ENCODE assay signal across 1 cellular context in genomic region chr6:52420668-52421358, GRCh38.
A peak's percentile ranks its signal among the peaks of the same experiment; 100 is the strongest.
TF ChIP-seq lines count a peak whose summit lies in the region.

No MANE protein-coding gene starts in this region.

TF ChIP-seq in HEK293, 187 proteins besides CTCF, POLR2A, EP300 and RAD21 (continued from another document):
- TF ChIP-seq, protein P1, sequence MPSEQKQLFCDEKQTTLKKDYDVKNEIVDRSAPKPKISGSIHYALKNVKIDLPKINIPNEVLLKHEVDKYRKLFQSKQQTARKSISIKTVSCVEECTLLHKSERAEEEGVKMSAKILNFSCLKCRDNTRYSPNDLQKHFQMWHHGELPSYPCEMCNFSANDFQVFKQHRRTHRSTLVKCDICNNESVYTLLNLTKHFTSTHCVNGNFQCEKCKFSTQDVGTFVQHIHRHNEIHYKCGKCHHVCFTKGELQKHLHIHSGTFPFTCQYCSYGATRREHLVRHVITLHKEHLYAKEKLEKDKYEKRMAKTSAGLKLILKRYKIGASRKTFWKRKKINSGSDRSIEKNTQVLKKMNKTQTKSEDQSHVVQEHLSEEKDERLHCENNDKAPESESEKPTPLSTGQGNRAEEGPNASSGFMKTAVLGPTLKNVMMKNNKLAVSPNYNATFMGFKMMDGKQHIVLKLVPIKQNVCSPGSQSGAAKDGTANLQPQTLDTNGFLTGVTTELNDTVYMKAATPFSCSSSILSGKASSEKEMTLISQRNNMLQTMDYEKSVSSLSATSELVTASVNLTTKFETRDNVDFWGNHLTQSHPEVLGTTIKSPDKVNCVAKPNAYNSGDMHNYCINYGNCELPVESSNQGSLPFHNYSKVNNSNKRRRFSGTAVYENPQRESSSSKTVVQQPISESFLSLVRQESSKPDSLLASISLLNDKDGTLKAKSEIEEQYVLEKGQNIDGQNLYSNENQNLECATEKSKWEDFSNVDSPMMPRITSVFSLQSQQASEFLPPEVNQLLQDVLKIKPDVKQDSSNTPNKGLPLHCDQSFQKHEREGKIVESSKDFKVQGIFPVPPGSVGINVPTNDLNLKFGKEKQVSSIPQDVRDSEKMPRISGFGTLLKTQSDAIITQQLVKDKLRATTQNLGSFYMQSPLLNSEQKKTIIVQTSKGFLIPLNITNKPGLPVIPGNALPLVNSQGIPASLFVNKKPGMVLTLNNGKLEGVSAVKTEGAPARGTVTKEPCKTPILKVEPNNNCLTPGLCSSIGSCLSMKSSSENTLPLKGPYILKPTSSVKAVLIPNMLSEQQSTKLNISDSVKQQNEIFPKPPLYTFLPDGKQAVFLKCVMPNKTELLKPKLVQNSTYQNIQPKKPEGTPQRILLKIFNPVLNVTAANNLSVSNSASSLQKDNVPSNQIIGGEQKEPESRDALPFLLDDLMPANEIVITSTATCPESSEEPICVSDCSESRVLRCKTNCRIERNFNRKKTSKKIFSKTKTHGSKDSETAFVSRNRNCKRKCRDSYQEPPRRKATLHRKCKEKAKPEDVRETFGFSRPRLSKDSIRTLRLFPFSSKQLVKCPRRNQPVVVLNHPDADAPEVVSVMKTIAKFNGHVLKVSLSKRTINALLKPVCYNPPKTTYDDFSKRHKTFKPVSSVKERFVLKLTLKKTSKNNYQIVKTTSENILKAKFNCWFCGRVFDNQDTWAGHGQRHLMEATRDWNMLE (tag by site-specific recombination; conservative IDR thresholded peaks at IDR 0.05; ENCODE audit: low read depth) = peak; percentile 95
- TF ChIP-seq ZSCAN23 (tag by site-specific recombination; IDR thresholded peaks at IDR 0.05) (no peak; the same call in 1 of the 2 replicates), ZBTB21 (tag by site-specific recombination; IDR thresholded peaks at IDR 0.05) (peak; percentile 53; the same call in 1 of the 2 replicates), ZNF214 (tag by site-specific recombination; IDR thresholded peaks at IDR 0.05; ENCODE audit: borderline replicate concordance) (no peak), ZNF571 (tag by site-specific recombination; IDR thresholded peaks at IDR 0.05) (no peak), ZNF404 (tag by site-specific recombination; IDR thresholded peaks at IDR 0.05) (no peak), ZNF335 (tag by site-specific recombination; conservative IDR thresholded peaks at IDR 0.05) (peak; percentile 75), ZNF133 (tag by site-specific recombination; IDR thresholded peaks at IDR 0.05) (no peak), ZNF777 (tag by site-specific recombination; IDR thresholded peaks at IDR 0.05; ENCODE audit: borderline replicate concordance) (no peak), ZNF302 (tag by site-specific recombination; IDR thresholded peaks at IDR 0.05; ENCODE audit: low read depth) (no peak), ZNF654 (tag by site-specific recombination; IDR thresholded peaks at IDR 0.05; ENCODE audit: low read depth) (no peak), SCRT1 (tag by site-specific recombination; IDR thresholded peaks at IDR 0.05; ENCODE audit: borderline replicate concordance) (peak; percentile 95), ZNF660 (tag by site-specific recombination; IDR thresholded peaks at IDR 0.05) (no peak), ATF2 (tag by site-specific recombination; IDR thresholded peaks at IDR 0.05; ENCODE audit: low read depth) (no peak), ZFP37 (tag by site-specific recombination; IDR thresholded peaks at IDR 0.05) (peak; percentile 85; the same call in 1 of the 2 replicates), MEIS1 (CRISPR knock-in tag; IDR thresholded peaks at IDR 0.05; ENCODE audit: borderline replicate concordance) (no peak), ZNF16 (tag by site-specific recombination; IDR thresholded peaks at IDR 0.05; ENCODE audit: low read depth) (no peak), OVOL3 (tag by site-specific recombination; IDR thresholded peaks at IDR 0.05) (no peak; the same call in 1 of the 2 replicates), ZNF416 (tag by site-specific recombination; IDR thresholded peaks at IDR 0.05) (no peak), ZNF585B (tag by site-specific recombination; IDR thresholded peaks at IDR 0.05) (no peak), ZNF558 (tag by site-specific recombination; IDR thresholded peaks at IDR 0.05) (no peak), ZNF138 (tag by site-specific recombination; IDR thresholded peaks at IDR 0.05; ENCODE audit: borderline replicate concordance) (no peak)
